ENCODE assay signal across 9 cellular contexts in the genomic region with DNA sequence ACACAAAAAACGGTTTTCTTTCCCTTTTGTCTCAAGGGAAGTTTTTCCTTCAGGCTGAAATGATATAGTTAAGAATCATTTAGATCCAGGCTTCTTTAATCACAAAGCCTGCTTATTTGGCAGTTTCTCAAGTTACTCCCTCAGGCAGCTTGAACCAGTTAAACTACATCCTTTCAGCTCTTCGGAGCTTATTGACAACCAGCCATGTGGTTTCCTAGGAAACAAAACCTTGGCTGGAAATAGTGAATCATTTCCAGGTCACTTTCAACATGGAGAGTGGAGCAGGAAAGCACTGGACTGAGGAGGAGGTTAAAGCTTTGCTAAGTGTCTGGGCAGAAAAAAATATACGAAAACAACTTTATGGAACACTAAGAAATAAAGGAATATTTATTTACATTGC. TPM values are rescaled to one million over a fixed set of nuclear protein-coding genes. Genes with fewer than 3 reads are reported as not detected.
A peak's percentile ranks its signal among the peaks of the same experiment; 100 is the strongest.
DNase-seq lines count a peak whose midpoint lies in the region; ATAC-seq and TF ChIP-seq lines count a peak whose summit lies in the region.
"Had no signal": no experiment of that assay in that cellular context is flagged by ENCODE, and none has a peak within 500 bp of the region (broad histone marks: within the 10 kb centered on the region; RNA-seq: fewer than 3 reads in every experiment).

No MANE protein-coding gene starts in this region.

- ATAC-seq in HG03175 (IDR thresholded peaks at IDR 0.05; ENCODE audit: unreplicated experiment): no peak

- peaks cover 17% of the 10 kb centered on the region for H3K4me1 Mint-ChIP-seq in activated naive CD4-positive, alpha-beta T cell treated with anti-CD3 and anti-CD28 coated beads for 36 hours (ENCODE audit: low read depth)

- peaks cover 18% of the 10 kb centered on the region for H3K36me3 Mint-ChIP-seq in activated naive CD4-positive, alpha-beta T cell treated with anti-CD3 and anti-CD28 coated beads for 36 hours (ENCODE audit: low read depth)

- WGBS in sigmoid colon, 2 donors: 9 to 40% methylated on average over 3 of the region's 3 CpGs

- H3K27ac ChIP-seq in sigmoid colon: peak overlapping the region; percentile 40 to 54 (median 49)

- H3K27ac Mint-ChIP-seq in activated naive CD4-positive, alpha-beta T cell treated with anti-CD3 and anti-CD28 coated beads for 36 hours: no peak overlapping the region

- DNase-seq in activated naive CD4-positive, alpha-beta T cell treated with anti-CD3 and anti-CD28 coated beads for 36 hours: peak; percentile 11
- DNase-seq in activated naive CD4-positive, alpha-beta T cell (lab: John Stamatoyannopoulos, UW): no peak
- peak; percentile 67 for DNase-seq in NCI-H2227 treated with DMSO at 0.1 percent for 48 hours (lab: John Stamatoyannopoulos, UW)
- DNase-seq in astrocyte of the hippocampus (ENCODE audit: low read depth, low spot score): peak; percentile 97
- peak; percentile 70 for DNase-seq in hepatic stellate cell (ENCODE audit: low spot score)
- DNase-seq in sigmoid colon: no peak
- DNase-seq in stimulated activated naive CD4-positive, alpha-beta T cell (lab: John Stamatoyannopoulos, UW): no peak
- DNase-seq: DND-41 had no signal

- TF ChIP-seq CTCF in sigmoid colon (IDR thresholded peaks at IDR 0.05): no peak

- H3K27me3 ChIP-seq in sigmoid colon: no peaks in the 10 kb centered on the region

- TF ChIP-seq POLR2A in sigmoid colon (IDR thresholded peaks at IDR 0.05): no peak

- no peaks in the 10 kb centered on the region for H3K27me3 Mint-ChIP-seq in activated naive CD4-positive, alpha-beta T cell treated with anti-CD3 and anti-CD28 coated beads for 36 hours (ENCODE audit: low read depth)

- CTCF ChIA-PET in activated naive CD4-positive, alpha-beta T cell treated with anti-CD3 and anti-CD28 coated beads for 36 hours (lab: Charles Lee): interaction anchor here (1.1 kb wide), 1 partner anchor 134 kb away, joined by 3 read pairs; no protein-coding TSS in a partner anchor

- H3K36me3 ChIP-seq in sigmoid colon: no peaks in the 10 kb centered on the region

- no peak overlapping the region for H3K4me3 Mint-ChIP-seq in activated naive CD4-positive, alpha-beta T cell treated with anti-CD3 and anti-CD28 coated beads for 36 hours

- no peaks in the 10 kb centered on the region for H3K9me3 Mint-ChIP-seq in activated naive CD4-positive, alpha-beta T cell treated with anti-CD3 and anti-CD28 coated beads for 36 hours

- intact Hi-C loops in activated naive CD4-positive, alpha-beta T cell treated with anti-CD3 and anti-CD28 coated beads for 36 hours (cut with micrococcal nuclease): no loop called here
- intact Hi-C loops in sigmoid colon (cut with DNase I): no loop called here

- no peak for TF ChIP-seq EP300 in sigmoid colon (IDR thresholded peaks at IDR 0.05)

- H3K9me3 ChIP-seq in sigmoid colon: no peaks in the 10 kb centered on the region

- H3K4me1 ChIP-seq in sigmoid colon: peaks cover 0 to 26% (median 21%) of the 10 kb centered on the region in 4 donors

- peak overlapping the region in 3 of 4 donors; percentile 3 to 29 (median 14) for H3K4me3 ChIP-seq in sigmoid colon

RNA-seq across cellular contexts. Expression of a gene that starts 23.0 kb away (rescaled TPM):
- 10 to 100 TPM; 13.5 to 17.0 TPM for total RNA-seq in activated naive CD4-positive, alpha-beta T cell treated with anti-CD3 and anti-CD28 coated beads for 36 hours
- total RNA-seq in sigmoid colon: 10 to 100 TPM in 2 of 4 donors, 1 to 10 TPM in 2; 5.5 to 13.4 (median 9.3) TPM
- 1 to 10 TPM; 3.2 to 4.1 (median 3.6) TPM for polyA plus RNA-seq in sigmoid colon

RNA-seq across cellular contexts. Expression of a gene that starts 25.2 kb away (rescaled TPM):
- 10 to 100 TPM; 35.2 to 40.6 TPM for total RNA-seq in activated naive CD4-positive, alpha-beta T cell treated with anti-CD3 and anti-CD28 coated beads for 36 hours
- total RNA-seq in sigmoid colon: 1 to 10 TPM; 4.2 to 6.3 (median 5.1) TPM
- 1 to 10 TPM in 2 of 3 donors, under 1 TPM in 1; 0.60 to 5.7 (median 1.6) TPM for polyA plus RNA-seq in sigmoid colon

RNA-seq across cellular contexts. Expression of a gene that starts 25.8 kb away (rescaled TPM):
- total RNA-seq in activated naive CD4-positive, alpha-beta T cell treated with anti-CD3 and anti-CD28 coated beads for 36 hours: 100 to 1,000 TPM; 361 to 370 TPM
- 10 to 100 TPM; 15.0 to 34.6 (median 17.1) TPM for total RNA-seq in sigmoid colon
- 10 to 100 TPM; 18.0 to 63.9 (median 24.0) TPM for polyA plus RNA-seq in sigmoid colon

RNA-seq across cellular contexts. Expression of a gene that starts 57.2 kb away (rescaled TPM):
- 100 to 1,000 TPM; 200 to 212 TPM for total RNA-seq in activated naive CD4-positive, alpha-beta T cell treated with anti-CD3 and anti-CD28 coated beads for 36 hours
- 10 to 100 TPM; 45.9 to 55.9 (median 48.4) TPM for total RNA-seq in sigmoid colon
- 10 to 100 TPM; 29.4 to 33.4 (median 30.6) TPM for polyA plus RNA-seq in sigmoid colon

Comparison
In these comparisons a context has a peak if more than half of its experiments do, and no peak if none do; other contexts are left out.
1. DNase-seq: peak in activated naive CD4-positive, alpha-beta T cell treated with anti-CD3 and anti-CD28 coated beads for 36 hours (single experiment), NCI-H2227 treated with DMSO at 0.1 percent for 48 hours (single experiment), astrocyte of the hippocampus (single experiment) and hepatic stellate cell (single experiment); none in activated naive CD4-positive, alpha-beta T cell (0 of 4), sigmoid colon (single experiment) and stimulated activated naive CD4-positive, alpha-beta T cell (0 of 6).
2. RNA of a gene that starts 25.2 kb away (total RNA-seq): 35.2 to 40.6 TPM in activated naive CD4-positive, alpha-beta T cell treated with anti-CD3 and anti-CD28 coated beads for 36 hours; 4.2 to 6.3 TPM in sigmoid colon; every median in the first group is over 4 times any median in the second.
3. RNA of a gene that starts 25.8 kb away (total RNA-seq): 361 to 370 TPM in activated naive CD4-positive, alpha-beta T cell treated with anti-CD3 and anti-CD28 coated beads for 36 hours; 15.0 to 34.6 TPM in sigmoid colon; every median in the first group is over 10 times any median in the second.